ENCODE assay signal across 9 cellular contexts in genomic region chr5:17203329-17204132, GRCh38. TPM values are rescaled to one million over a fixed set of nuclear protein-coding genes. Genes with fewer than 3 reads are reported as not detected.
DNase-seq lines count a peak whose midpoint lies in the region; ATAC-seq, FAIRE-seq and TF ChIP-seq lines count a peak whose summit lies in the region.
"Had no signal": no experiment of that assay in that cellular context is flagged by ENCODE, and none has a peak within 500 bp of the region (broad histone marks: within the 10 kb centered on the region; RNA-seq: fewer than 3 reads in every experiment).

No MANE protein-coding gene starts in this region.

- H3K27ac Mint-ChIP-seq in Calu3 (ENCODE audit: unreplicated experiment), result no peak overlapping the region
- H3K27ac Mint-ChIP-seq in MCF 10A (ENCODE audit: low read depth, unreplicated experiment), result no peak overlapping the region
- H3K27ac Mint-ChIP-seq: naive thymus-derived CD8-positive, alpha-beta T cell had no signal

- intact Hi-C loops in Calu3 (cut with micrococcal nuclease; ENCODE audit: unreplicated experiment) (loop anchor here (1.0 to 10.0 kb wide), 3 partner anchors 412 to 715 kb away; no protein-coding TSS in a partner anchor), MCF 10A (cut with micrococcal nuclease) (loop anchor here (1.0 to 10.0 kb wide), 4 partner anchors 513 to 1041 kb away; no protein-coding TSS in a partner anchor), kidney (cut with DNase I) (no loop called here)

- TF ChIP-seq CTCF in Calu3 (IDR thresholded peaks at IDR 0.05; ENCODE audit: unreplicated experiment) (peak; percentile 78), MCF 10A (IDR thresholded peaks at IDR 0.05; ENCODE audit: unreplicated experiment) (peak; percentile 48), kidney (IDR thresholded peaks at IDR 0.05; ENCODE audit: borderline replicate concordance, extremely low read depth, insufficient read depth) (peak; percentile 76), tibial nerve (IDR thresholded peaks at IDR 0.05) (peak; percentile 56 to 73 (median 65))

- peaks cover 0 to 11% of the 10 kb centered on the region in 2 donors for H3K27me3 ChIP-seq in tibial nerve

- no peaks in the 10 kb centered on the region for H3K9me3 ChIP-seq in kidney (ENCODE audit: control insufficient read depth in 1 of 2, low read length in 2 of 2)
- no peaks in the 10 kb centered on the region for H3K9me3 ChIP-seq in tibial nerve

- no peak overlapping the region for H3K27ac ChIP-seq in kidney (ENCODE audit: low read depth in 2 of 2, low read length in 2 of 2)
- no peak overlapping the region for H3K27ac ChIP-seq in tibial nerve

- WGBS in tibial nerve, 2 donors, result 29 to 36% methylated on average over 10 of the region's 10 CpGs

- CTCF ChIA-PET in Calu3 (lab: Charles Lee), result interaction anchor here (0.7 to 1.9 kb wide), 4 partner anchors 13 to 1043 kb away, joined by 3 to 4 read pairs (median 3); no protein-coding TSS in a partner anchor
- CTCF ChIA-PET in MCF 10A (lab: Yijun Ruan, JAX), result interaction anchor here (0.5 to 6.5 kb wide), 33 partner anchors 9 to 1257 kb away, joined by 3 to 62 read pairs (median 3); no protein-coding TSS in a partner anchor

- no peak overlapping the region for H3K4me3 ChIP-seq in kidney (ENCODE audit: low read length in 2 of 2)
- no peak overlapping the region for H3K4me3 ChIP-seq in tibial nerve

- H3K9me3 Mint-ChIP-seq in Calu3 (ENCODE audit: low read depth, unreplicated experiment) (peaks cover under 1% of the 10 kb centered on the region), MCF 10A (ENCODE audit: unreplicated experiment) (peaks cover 2% of the 10 kb centered on the region)

- POLR2A ChIA-PET in MCF 10A (lab: Yijun Ruan, JAX), result interaction anchor here (0.5 to 0.9 kb wide), 3 partner anchors 12 to 1650 kb away, joined by 3 to 4 read pairs (median 3); no protein-coding TSS in a partner anchor

- H3K9ac ChIP-seq in kidney (ENCODE audit: low read length in 2 of 2), result no peak overlapping the region

- no peak overlapping the region for H3K4me3 Mint-ChIP-seq in Calu3 (ENCODE audit: low read depth, unreplicated experiment)
- no peak overlapping the region for H3K4me3 Mint-ChIP-seq in MCF 10A (ENCODE audit: unreplicated experiment)
- H3K4me3 Mint-ChIP-seq: naive thymus-derived CD8-positive, alpha-beta T cell had no signal

- FAIRE-seq in kidney (lab: Jason Lieb, UNC), result peak; percentile 60

- TF ChIP-seq EP300 in tibial nerve (IDR thresholded peaks at IDR 0.05), result no peak

- ATAC-seq in GM19395 (IDR thresholded peaks at IDR 0.05; ENCODE audit: unreplicated experiment), result peak; percentile 90
- ATAC-seq: naive thymus-derived CD8-positive, alpha-beta T cell had no signal

- BruUV-seq in Calu3 (replicated peaks; lab: Mats Ljungman, UMichigan) (no TSS peak), MCF 10A (replicated peaks; lab: Mats Ljungman, UMichigan) (no TSS peak)

- peak; percentile 51 for DNase-seq in Calu3
- peak; percentile 78 for DNase-seq in HPDE6-E6E7 (ENCODE audit: extremely low spot score)
- peak; percentile 90 for DNase-seq in NCI-H748 treated with DMSO at 0.1 percent for 48 hours (lab: John Stamatoyannopoulos, UW)
- peak; percentile 77 for DNase-seq in MCF 10A (ENCODE audit: unreplicated experiment)
- DNase-seq in kidney, result no peak
- peak in 1 of 2 donors; percentile 33 for DNase-seq in tibial nerve (ENCODE audit: low spot score in 2 of 2)
- no peak for DNase-seq in activated CD4-positive, alpha-beta T cell treated with anti-CD3 and anti-CD28 coated beads, Interleukin-2, amount 50 U/mL, for 1 hour

- TF ChIP-seq POLR2A in tibial nerve (IDR thresholded peaks at IDR 0.05), result no peak

- no peaks in the 10 kb centered on the region for H3K4me1 ChIP-seq in kidney (ENCODE audit: control insufficient read depth in 1 of 2, insufficient read depth in 1 of 2, low read depth in 1 of 2, low read length in 2 of 2)
- H3K4me1 ChIP-seq in tibial nerve, result no peaks in the 10 kb centered on the region

- H3K27me3 Mint-ChIP-seq in Calu3 (ENCODE audit: unreplicated experiment) (peaks cover 19% of the 10 kb centered on the region), MCF 10A (ENCODE audit: insufficient read depth, unreplicated experiment) (peaks cover 12% of the 10 kb centered on the region)

- H3K36me3 Mint-ChIP-seq in Calu3 (ENCODE audit: insufficient read depth, unreplicated experiment), result no peaks in the 10 kb centered on the region
- no peaks in the 10 kb centered on the region for H3K36me3 Mint-ChIP-seq in MCF 10A (ENCODE audit: insufficient read depth, unreplicated experiment)
- H3K36me3 Mint-ChIP-seq: naive thymus-derived CD8-positive, alpha-beta T cell had no signal

- peaks cover 14% of the 10 kb centered on the region for H3K4me1 Mint-ChIP-seq in Calu3 (ENCODE audit: low read depth, unreplicated experiment)
- H3K4me1 Mint-ChIP-seq in MCF 10A (ENCODE audit: insufficient read depth, unreplicated experiment), result no peaks in the 10 kb centered on the region
- H3K4me1 Mint-ChIP-seq: naive thymus-derived CD8-positive, alpha-beta T cell had no signal

- H3K36me3 ChIP-seq in kidney (ENCODE audit: control insufficient read depth in 1 of 2, insufficient read depth in 2 of 2, low read length in 2 of 2), result no peaks in the 10 kb centered on the region
- no peaks in the 10 kb centered on the region for H3K36me3 ChIP-seq in tibial nerve

RNA-seq across cellular contexts. Expression of gene BASP1, which starts 13.9 kb away (rescaled TPM):
- total RNA-seq in Calu3 (2022) (not detected in 2 replicates), MCF 10A (2022) (76.3 and 84.5 TPM in 2 replicates), kidney (12.5 TPM), tibial nerve (10 to 100 TPM; 46.0 to 54.6 (median 49.8) TPM)
- polyA plus RNA-seq in kidney (ENCODE audit: insufficient read depth, low read depth, low replicate concordance), result 5.1 TPM

Comparison
In these comparisons a context has a peak if more than half of its experiments do, and no peak if none do; other contexts are left out.
1. DNase-seq: peak in Calu3 (single experiment), HPDE6-E6E7 (single experiment), NCI-H748 treated with DMSO at 0.1 percent for 48 hours (single experiment) and MCF 10A (single experiment); none in kidney (single experiment) and activated CD4-positive, alpha-beta T cell treated with anti-CD3 and anti-CD28 coated beads, Interleukin-2, amount 50 U/mL, for 1 hour (single experiment).
2. RNA of gene BASP1, which starts 13.9 kb away (total RNA-seq): 76.3 to 84.5 TPM in MCF 10A, 46.0 to 54.6 TPM in tibial nerve and 12.5 TPM in kidney (single experiment); not detected in Calu3; every median in the first group is over 10 times any median in the second.
3. Peak in every context shown above with its lines, with median percentiles within 50 percentile points of each other: CTCF ChIP-seq.